ENCODE assay signal across 1 cellular context in the genomic region with DNA sequence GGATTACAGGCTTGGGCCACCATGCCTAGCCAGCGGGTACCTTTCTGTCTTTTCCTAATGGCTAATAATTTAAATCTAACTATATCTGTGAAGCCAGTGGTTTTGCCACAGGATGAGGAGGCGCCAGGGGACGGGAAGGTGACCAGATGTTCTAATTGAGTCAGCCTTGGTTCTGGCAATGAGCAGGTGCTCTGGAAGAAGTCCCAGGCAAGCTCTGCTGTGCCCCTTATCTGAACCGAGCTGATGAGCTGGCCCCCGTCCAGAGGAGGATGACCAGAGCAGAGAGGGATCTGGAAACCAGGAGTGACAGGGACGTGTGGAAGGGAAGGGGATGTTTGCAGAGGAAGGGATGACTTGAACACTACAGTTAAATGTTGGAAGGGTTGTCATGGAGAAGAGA.
TF ChIP-seq lines count a peak whose summit lies in the region.

No MANE protein-coding gene starts in this region.

TF ChIP-seq in K562, 482 proteins besides CTCF, POLR2A, EP300 and RAD21:
- TF ChIP-seq SREBF1 (IDR thresholded peaks at IDR 0.05; ENCODE audit: borderline replicate concordance, low read depth, low read length) (no peak), TCF3 (CRISPR knock-in tag; IDR thresholded peaks at IDR 0.05) (peak; percentile 22; the same call in 1 of the 2 replicates), PTBP1 (IDR thresholded peaks at IDR 0.05; ENCODE audit: low read depth, low read length) (no peak), CHD2 (IDR thresholded peaks at IDR 0.05; ENCODE audit: low read depth, low read length) (no peak), ZNF75A (CRISPR knock-in tag; IDR thresholded peaks at IDR 0.05) (no peak), CBFA2T2 (conservative IDR thresholded peaks at IDR 0.05) (peak; percentile 31; the same call in 1 of the 2 replicates), NFIC (IDR thresholded peaks at IDR 0.05) (peak; percentile 60), ZNF311 (CRISPR knock-in tag; IDR thresholded peaks at IDR 0.05) (no peak), CBFA2T3 (IDR thresholded peaks at IDR 0.05) (peak; percentile 39; the same call in 1 of the 2 replicates)
